Comparison of ENCODE assay signal across 12 cellular contexts in the genomic region with DNA sequence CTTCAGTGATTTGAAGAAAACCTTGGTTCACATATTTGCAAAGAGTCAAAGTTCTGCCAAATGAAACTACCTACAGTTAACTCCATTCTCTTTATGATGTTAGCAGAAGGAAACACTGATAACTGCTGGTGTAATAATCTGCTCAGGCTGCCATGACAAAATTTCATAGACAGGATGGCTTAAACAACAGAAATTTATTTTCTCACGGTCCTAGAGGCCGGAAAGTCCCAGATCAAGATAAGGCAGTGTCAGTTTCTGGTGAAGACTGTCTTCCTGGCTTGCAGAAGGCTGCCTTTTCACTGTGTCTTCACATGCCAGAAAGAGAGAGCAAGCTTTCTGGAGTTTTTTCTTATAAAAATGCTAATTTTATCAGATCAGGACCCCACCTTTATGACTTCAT.
DNase-seq lines count a peak whose midpoint lies in the region; ATAC-seq and TF ChIP-seq lines count a peak whose summit lies in the region.
"Had no signal": no experiment of that assay in that cellular context is flagged by ENCODE, and none has a peak within 500 bp of the region (broad histone marks: within the 10 kb centered on the region; RNA-seq: fewer than 3 reads in every experiment).

No MANE protein-coding gene starts in this region.

- DNase-seq in ELR (ENCODE audit: low read depth) (peak; percentile 1), foreskin fibroblast (no peak), gastrocnemius medialis (no peak), NCI-H510A (lab: John Stamatoyannopoulos, UW) (no peak), AML-193 (lab: John Stamatoyannopoulos, UW) (no peak)
- peak; percentile 41 for DNase-seq in activated CD8-positive, alpha-beta T cell treated with anti-CD3 and anti-CD28 coated beads for 36 hours
- DNase-seq: activated CD4-positive, alpha-beta T cell treated with anti-CD3 and anti-CD28 coated beads for 48 hours; DMS79; testis had no signal

- POLR2A ChIA-PET in activated CD8-positive, alpha-beta T cell treated with anti-CD3 and anti-CD28 coated beads for 36 hours (lab: Charles Lee), result no interaction called here

- peaks cover 0 to 3% (median 0%) of the 10 kb centered on the region in 3 donors for H3K27me3 ChIP-seq in gastrocnemius medialis
- H3K27me3 ChIP-seq: testis had no signal

- in situ Hi-C loops in gastrocnemius medialis (cut with MboI; ENCODE audit: low sequenced_read_pairs in 4 of 4), result no loop called here

- peaks cover 4% of the 10 kb centered on the region for H3K9me3 Mint-ChIP-seq in activated CD8-positive, alpha-beta T cell treated with anti-CD3 and anti-CD28 coated beads for 36 hours

- no peaks in the 10 kb centered on the region for H3K27me3 Mint-ChIP-seq in activated CD8-positive, alpha-beta T cell treated with anti-CD3 and anti-CD28 coated beads for 36 hours

- no peak overlapping the region for H3K27ac ChIP-seq in gastrocnemius medialis
- H3K27ac ChIP-seq: testis had no signal

- ATAC-seq in GM19395 (IDR thresholded peaks at IDR 0.05; ENCODE audit: unreplicated experiment), result peak; percentile 89
- ATAC-seq in HG03159 (IDR thresholded peaks at IDR 0.05; ENCODE audit: unreplicated experiment), result peak; percentile 82
- ATAC-seq in activated CD8-positive, alpha-beta T cell treated with anti-CD3 and anti-CD28 coated beads for 36 hours, result peak; percentile 85
- ATAC-seq in gastrocnemius medialis, result no peak
- ATAC-seq: left lobe of liver had no signal

- no peak for TF ChIP-seq CTCF in activated CD8-positive, alpha-beta T cell treated with anti-CD3 and anti-CD28 coated beads for 36 hours (IDR thresholded peaks at IDR 0.05)
- TF ChIP-seq CTCF in foreskin fibroblast (IDR thresholded peaks at IDR 0.05; ENCODE audit: low read depth, low read length), result no peak
- no peak for TF ChIP-seq CTCF in gastrocnemius medialis (IDR thresholded peaks at IDR 0.05 in 4 of 5, conservative IDR thresholded peaks at IDR 0.05 in 1 of 5)

- H3K4me1 ChIP-seq in gastrocnemius medialis, result no peaks in the 10 kb centered on the region
- H3K4me1 ChIP-seq: testis had no signal

- H3K36me3 ChIP-seq in gastrocnemius medialis, result no peaks in the 10 kb centered on the region

- no peak for TF ChIP-seq POLR2A in gastrocnemius medialis (IDR thresholded peaks at IDR 0.05)

- intact Hi-C loops in activated CD8-positive, alpha-beta T cell treated with anti-CD3 and anti-CD28 coated beads for 36 hours (cut with micrococcal nuclease), result no loop called here
- intact Hi-C loops in gastrocnemius medialis (cut with DNase I; ENCODE audit: low total_unique reads), result no loop called here

- H3K4me1 Mint-ChIP-seq in activated CD8-positive, alpha-beta T cell treated with anti-CD3 and anti-CD28 coated beads for 36 hours (ENCODE audit: low read depth), result peaks cover 28% of the 10 kb centered on the region

- peaks cover 2% of the 10 kb centered on the region for H3K36me3 Mint-ChIP-seq in activated CD8-positive, alpha-beta T cell treated with anti-CD3 and anti-CD28 coated beads for 36 hours (ENCODE audit: low read depth)

- H3K4me3 Mint-ChIP-seq in activated CD8-positive, alpha-beta T cell treated with anti-CD3 and anti-CD28 coated beads for 36 hours, result no peak overlapping the region

- H3K9me3 ChIP-seq in gastrocnemius medialis, result no peaks in the 10 kb centered on the region
- H3K9me3 ChIP-seq: testis had no signal

- no peak overlapping the region for H3K4me3 ChIP-seq in foreskin fibroblast (ENCODE audit: low read depth in 1 of 2, low read length in 2 of 2)
- no peak overlapping the region for H3K4me3 ChIP-seq in gastrocnemius medialis
- H3K4me3 ChIP-seq: testis had no signal

- H3K27ac Mint-ChIP-seq in activated CD8-positive, alpha-beta T cell treated with anti-CD3 and anti-CD28 coated beads for 36 hours, result peak overlapping the region; percentile 20

- CTCF ChIA-PET in activated CD8-positive, alpha-beta T cell treated with anti-CD3 and anti-CD28 coated beads for 36 hours (lab: Charles Lee), result no interaction called here

Comparison
In these comparisons a context has a peak if more than half of its experiments do, and no peak if none do; other contexts are left out.
1. DNase-seq: peak in ELR (single experiment) and activated CD8-positive, alpha-beta T cell treated with anti-CD3 and anti-CD28 coated beads for 36 hours (single experiment); none in foreskin fibroblast (0 of 2), gastrocnemius medialis (0 of 2), NCI-H510A (single experiment) and AML-193 (0 of 2).
2. ATAC-seq: peak in GM19395 (single experiment), HG03159 (single experiment) and activated CD8-positive, alpha-beta T cell treated with anti-CD3 and anti-CD28 coated beads for 36 hours (single experiment); none in gastrocnemius medialis (0 of 2).